ENCODE assay signal across 1 cellular context in the genomic region with DNA sequence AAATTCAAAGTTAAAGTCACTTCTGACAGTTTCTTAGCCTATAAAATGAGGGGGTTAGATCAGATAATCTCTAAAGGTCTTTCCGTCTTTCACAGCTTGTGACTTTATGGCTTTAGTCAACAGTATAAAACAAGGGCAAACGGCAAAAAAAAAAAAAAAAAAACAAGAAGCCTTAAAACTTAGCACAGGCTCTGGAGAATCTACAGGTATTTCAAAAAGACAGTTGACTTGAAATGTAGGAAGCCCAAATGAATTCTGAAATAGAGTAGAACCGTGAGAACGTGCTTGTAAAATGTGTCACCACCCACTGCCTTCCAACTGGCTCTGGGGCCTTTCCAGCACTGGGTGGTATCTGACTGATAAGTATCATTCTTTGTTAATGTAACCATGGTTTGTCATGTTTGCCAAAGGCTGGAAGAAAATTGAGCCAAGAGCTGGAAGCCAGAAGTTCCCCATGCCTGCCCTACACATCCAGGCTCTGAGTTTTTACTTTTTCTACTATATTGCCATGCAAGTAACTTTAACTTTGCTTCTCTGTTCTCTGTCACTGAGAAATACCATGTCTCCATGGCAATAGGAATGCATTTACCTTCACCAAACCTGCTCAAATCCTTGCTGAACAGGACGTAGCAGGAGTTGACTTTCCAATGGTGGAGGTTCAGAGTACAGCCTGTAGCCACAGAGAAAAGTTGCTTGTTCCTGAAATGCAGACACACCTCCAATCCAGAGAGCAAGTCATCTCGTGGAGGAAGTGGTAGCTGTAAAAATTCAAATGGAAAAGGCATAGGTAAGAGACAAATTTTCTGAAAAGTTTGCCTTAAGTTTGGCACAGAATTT.
A peak's percentile ranks its signal among the peaks of the same experiment; 100 is the strongest.
TF ChIP-seq lines count a peak whose summit lies in the region.

No MANE protein-coding gene starts in this region.

TF ChIP-seq in HEK293, 187 proteins besides CTCF, POLR2A, EP300 and RAD21 (continued from another document and continues in another):
- TF ChIP-seq, protein P1, sequence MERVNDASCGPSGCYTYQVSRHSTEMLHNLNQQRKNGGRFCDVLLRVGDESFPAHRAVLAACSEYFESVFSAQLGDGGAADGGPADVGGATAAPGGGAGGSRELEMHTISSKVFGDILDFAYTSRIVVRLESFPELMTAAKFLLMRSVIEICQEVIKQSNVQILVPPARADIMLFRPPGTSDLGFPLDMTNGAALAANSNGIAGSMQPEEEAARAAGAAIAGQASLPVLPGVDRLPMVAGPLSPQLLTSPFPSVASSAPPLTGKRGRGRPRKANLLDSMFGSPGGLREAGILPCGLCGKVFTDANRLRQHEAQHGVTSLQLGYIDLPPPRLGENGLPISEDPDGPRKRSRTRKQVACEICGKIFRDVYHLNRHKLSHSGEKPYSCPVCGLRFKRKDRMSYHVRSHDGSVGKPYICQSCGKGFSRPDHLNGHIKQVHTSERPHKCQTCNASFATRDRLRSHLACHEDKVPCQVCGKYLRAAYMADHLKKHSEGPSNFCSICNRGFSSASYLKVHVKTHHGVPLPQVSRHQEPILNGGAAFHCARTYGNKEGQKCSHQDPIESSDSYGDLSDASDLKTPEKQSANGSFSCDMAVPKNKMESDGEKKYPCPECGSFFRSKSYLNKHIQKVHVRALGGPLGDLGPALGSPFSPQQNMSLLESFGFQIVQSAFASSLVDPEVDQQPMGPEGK (tag by site-specific recombination; IDR thresholded peaks at IDR 0.05), result no peak
- no peak for TF ChIP-seq ZNF394 (tag by site-specific recombination; IDR thresholded peaks at IDR 0.05; ENCODE audit: borderline replicate concordance)
- TF ChIP-seq ZNF266 (tag by site-specific recombination; IDR thresholded peaks at IDR 0.05; ENCODE audit: low read depth), result no peak
- TF ChIP-seq ZNF571 (tag by site-specific recombination; IDR thresholded peaks at IDR 0.05), result no peak
- no peak for TF ChIP-seq ZNF155 (tag by site-specific recombination; IDR thresholded peaks at IDR 0.05)
- peak; percentile 73 for TF ChIP-seq ZNF335 (tag by site-specific recombination; conservative IDR thresholded peaks at IDR 0.05)
- no peak for TF ChIP-seq ZNF707 (tag by site-specific recombination; IDR thresholded peaks at IDR 0.05)
- TF ChIP-seq, protein P2, sequence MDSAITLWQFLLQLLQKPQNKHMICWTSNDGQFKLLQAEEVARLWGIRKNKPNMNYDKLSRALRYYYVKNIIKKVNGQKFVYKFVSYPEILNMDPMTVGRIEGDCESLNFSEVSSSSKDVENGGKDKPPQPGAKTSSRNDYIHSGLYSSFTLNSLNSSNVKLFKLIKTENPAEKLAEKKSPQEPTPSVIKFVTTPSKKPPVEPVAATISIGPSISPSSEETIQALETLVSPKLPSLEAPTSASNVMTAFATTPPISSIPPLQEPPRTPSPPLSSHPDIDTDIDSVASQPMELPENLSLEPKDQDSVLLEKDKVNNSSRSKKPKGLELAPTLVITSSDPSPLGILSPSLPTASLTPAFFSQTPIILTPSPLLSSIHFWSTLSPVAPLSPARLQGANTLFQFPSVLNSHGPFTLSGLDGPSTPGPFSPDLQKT (IDR thresholded peaks at IDR 0.05; ENCODE audit: borderline replicate concordance, low read depth, low read length), result no peak
- TF ChIP-seq ZFP69B (tag by site-specific recombination; IDR thresholded peaks at IDR 0.05), result no peak
- no peak for TF ChIP-seq SP3 (tag by site-specific recombination; IDR thresholded peaks at IDR 0.05)
- peak; percentile 13; the same call in 1 of the 2 replicates for TF ChIP-seq ZSCAN30 (tag by site-specific recombination; IDR thresholded peaks at IDR 0.05)
- no peak for TF ChIP-seq ZNF146 (tag by site-specific recombination; IDR thresholded peaks at IDR 0.05)
- TF ChIP-seq, protein P3, sequence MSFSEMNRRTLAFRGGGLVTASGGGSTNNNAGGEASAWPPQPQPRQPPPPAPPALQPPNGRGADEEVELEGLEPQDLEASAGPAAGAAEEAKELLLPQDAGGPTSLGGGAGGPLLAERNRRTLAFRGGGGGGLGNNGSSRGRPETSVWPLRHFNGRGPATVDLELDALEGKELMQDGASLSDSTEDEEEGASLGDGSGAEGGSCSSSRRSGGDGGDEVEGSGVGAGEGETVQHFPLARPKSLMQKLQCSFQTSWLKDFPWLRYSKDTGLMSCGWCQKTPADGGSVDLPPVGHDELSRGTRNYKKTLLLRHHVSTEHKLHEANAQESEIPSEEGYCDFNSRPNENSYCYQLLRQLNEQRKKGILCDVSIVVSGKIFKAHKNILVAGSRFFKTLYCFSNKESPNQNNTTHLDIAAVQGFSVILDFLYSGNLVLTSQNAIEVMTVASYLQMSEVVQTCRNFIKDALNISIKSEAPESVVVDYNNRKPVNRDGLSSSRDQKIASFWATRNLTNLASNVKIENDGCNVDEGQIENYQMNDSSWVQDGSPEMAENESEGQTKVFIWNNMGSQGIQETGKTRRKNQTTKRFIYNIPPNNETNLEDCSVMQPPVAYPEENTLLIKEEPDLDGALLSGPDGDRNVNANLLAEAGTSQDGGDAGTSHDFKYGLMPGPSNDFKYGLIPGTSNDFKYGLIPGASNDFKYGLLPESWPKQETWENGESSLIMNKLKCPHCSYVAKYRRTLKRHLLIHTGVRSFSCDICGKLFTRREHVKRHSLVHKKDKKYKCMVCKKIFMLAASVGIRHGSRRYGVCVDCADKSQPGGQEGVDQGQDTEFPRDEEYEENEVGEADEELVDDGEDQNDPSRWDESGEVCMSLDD (tag by site-specific recombination; IDR thresholded peaks at IDR 0.05), result no peak
- no peak for TF ChIP-seq ZNF48 (tag by site-specific recombination; IDR thresholded peaks at IDR 0.05)
- peak; percentile 77; the same call in 1 of the 2 replicates for TF ChIP-seq TCF7L2 (IDR thresholded peaks at IDR 0.05; ENCODE audit: borderline replicate concordance, low read depth, low read length)
- TF ChIP-seq ZNF555 (tag by site-specific recombination; conservative IDR thresholded peaks at IDR 0.05), result no peak
- no peak for TF ChIP-seq ZNF221 (tag by site-specific recombination; IDR thresholded peaks at IDR 0.05; ENCODE audit: borderline replicate concordance)
- TF ChIP-seq ZNF184 (tag by site-specific recombination; IDR thresholded peaks at IDR 0.05), result no peak
- no peak for TF ChIP-seq ZNF341 (tag by site-specific recombination; IDR thresholded peaks at IDR 0.05; ENCODE audit: low read depth)
- peak; percentile 78 for TF ChIP-seq GLIS1 (tag by site-specific recombination; IDR thresholded peaks at IDR 0.05)
- no peak for TF ChIP-seq HOXD13 (CRISPR knock-in tag; IDR thresholded peaks at IDR 0.05; ENCODE audit: borderline replicate concordance)
- TF ChIP-seq MZF1 (tag by site-specific recombination; IDR thresholded peaks at IDR 0.05; ENCODE audit: borderline replicate concordance), result no peak
- TF ChIP-seq, protein P4, sequence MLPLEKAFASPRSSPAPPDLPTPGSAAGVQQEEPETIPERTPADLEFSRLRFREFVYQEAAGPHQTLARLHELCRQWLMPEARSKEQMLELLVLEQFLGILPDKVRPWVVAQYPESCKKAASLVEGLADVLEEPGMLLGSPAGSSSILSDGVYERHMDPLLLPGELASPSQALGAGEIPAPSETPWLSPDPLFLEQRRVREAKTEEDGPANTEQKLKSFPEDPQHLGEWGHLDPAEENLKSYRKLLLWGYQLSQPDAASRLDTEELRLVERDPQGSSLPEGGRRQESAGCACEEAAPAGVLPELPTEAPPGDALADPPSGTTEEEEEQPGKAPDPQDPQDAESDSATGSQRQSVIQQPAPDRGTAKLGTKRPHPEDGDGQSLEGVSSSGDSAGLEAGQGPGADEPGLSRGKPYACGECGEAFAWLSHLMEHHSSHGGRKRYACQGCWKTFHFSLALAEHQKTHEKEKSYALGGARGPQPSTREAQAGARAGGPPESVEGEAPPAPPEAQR (tag by site-specific recombination; IDR thresholded peaks at IDR 0.05), result no peak
- TF ChIP-seq, protein P5, sequence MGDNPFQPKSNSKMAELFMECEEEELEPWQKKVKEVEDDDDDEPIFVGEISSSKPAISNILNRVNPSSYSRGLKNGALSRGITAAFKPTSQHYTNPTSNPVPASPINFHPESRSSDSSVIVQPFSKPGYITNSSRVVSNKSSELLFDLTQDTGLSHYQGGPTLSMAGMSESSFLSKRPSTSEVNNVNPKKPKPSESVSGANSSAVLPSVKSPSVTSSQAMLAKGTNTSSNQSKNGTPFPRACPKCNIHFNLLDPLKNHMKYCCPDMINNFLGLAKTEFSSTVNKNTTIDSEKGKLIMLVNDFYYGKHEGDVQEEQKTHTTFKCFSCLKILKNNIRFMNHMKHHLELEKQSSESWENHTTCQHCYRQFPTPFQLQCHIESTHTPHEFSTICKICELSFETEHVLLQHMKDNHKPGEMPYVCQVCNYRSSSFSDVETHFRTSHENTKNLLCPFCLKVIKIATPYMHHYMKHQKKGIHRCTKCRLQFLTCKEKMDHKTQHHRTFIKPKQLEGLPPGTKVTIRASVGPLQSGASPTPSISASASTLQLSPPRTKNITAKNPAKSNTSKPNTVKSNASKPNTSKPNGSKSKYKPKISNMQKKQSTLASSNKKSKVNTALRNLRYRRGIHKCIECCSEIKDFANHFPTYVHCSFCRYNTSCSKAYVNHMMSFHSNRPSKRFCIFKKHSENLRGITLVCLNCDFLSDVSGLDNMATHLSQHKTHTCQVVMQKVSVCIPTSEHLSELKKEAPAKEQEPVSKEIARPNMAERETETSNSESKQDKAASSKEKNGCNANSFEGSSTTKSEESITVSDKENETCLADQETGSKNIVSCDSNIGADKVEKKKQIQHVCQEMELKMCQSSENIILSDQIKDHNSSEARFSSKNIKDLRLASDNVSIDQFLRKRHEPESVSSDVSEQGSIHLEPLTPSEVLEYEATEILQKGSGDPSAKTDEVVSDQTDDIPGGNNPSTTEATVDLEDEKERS (tag by site-specific recombination; IDR thresholded peaks at IDR 0.05), result no peak
- no peak for TF ChIP-seq ZBTB1 (tag by site-specific recombination; IDR thresholded peaks at IDR 0.05)
- TF ChIP-seq ZNF19 (tag by site-specific recombination; IDR thresholded peaks at IDR 0.05; ENCODE audit: low read depth), result no peak
- no peak for TF ChIP-seq ZSCAN23 (tag by site-specific recombination; IDR thresholded peaks at IDR 0.05)
- TF ChIP-seq, protein P6, sequence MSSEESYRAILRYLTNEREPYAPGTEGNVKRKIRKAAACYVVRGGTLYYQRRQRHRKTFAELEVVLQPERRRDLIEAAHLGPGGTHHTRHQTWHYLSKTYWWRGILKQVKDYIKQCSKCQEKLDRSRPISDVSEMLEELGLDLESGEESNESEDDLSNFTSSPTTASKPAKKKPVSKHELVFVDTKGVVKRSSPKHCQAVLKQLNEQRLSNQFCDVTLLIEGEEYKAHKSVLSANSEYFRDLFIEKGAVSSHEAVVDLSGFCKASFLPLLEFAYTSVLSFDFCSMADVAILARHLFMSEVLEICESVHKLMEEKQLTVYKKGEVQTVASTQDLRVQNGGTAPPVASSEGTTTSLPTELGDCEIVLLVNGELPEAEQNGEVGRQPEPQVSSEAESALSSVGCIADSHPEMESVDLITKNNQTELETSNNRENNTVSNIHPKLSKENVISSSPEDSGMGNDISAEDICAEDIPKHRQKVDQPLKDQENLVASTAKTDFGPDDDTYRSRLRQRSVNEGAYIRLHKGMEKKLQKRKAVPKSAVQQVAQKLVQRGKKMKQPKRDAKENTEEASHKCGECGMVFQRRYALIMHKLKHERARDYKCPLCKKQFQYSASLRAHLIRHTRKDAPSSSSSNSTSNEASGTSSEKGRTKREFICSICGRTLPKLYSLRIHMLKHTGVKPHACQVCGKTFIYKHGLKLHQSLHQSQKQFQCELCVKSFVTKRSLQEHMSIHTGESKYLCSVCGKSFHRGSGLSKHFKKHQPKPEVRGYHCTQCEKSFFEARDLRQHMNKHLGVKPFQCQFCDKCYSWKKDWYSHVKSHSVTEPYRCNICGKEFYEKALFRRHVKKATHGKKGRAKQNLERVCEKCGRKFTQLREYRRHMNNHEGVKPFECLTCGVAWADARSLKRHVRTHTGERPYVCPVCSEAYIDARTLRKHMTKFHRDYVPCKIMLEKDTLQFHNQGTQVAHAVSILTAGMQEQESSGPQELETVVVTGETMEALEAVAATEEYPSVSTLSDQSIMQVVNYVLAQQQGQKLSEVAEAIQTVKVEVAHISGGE (tag by site-specific recombination; conservative IDR thresholded peaks at IDR 0.05; ENCODE audit: low read depth), result no peak
- TF ChIP-seq ZNF76 (tag by site-specific recombination; IDR thresholded peaks at IDR 0.05; ENCODE audit: borderline replicate concordance, low read depth), result no peak
- TF ChIP-seq, protein P7, sequence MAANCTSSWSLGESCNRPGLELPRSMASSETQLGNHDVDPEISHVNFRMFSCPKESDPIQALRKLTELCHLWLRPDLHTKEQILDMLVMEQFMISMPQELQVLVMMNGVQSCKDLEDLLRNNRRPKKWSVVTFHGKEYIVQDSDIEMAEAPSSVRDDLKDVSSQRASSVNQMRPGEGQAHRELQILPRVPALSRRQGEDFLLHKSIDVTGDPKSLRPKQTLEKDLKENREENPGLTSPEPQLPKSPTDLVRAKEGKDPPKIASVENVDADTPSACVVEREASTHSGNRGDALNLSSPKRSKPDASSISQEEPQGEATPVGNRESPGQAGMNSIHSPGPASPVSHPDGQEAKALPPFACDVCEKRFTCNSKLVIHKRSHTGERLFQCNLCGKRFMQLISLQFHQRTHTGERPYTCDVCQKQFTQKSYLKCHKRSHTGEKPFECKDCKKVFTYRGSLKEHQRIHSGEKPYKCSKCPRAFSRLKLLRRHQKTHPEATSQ (tag by site-specific recombination; IDR thresholded peaks at IDR 0.05), result no peak
- no peak for TF ChIP-seq ZNF747 (tag by site-specific recombination; IDR thresholded peaks at IDR 0.05)
- no peak for TF ChIP-seq ZNF354C (tag by site-specific recombination; IDR thresholded peaks at IDR 0.05; ENCODE audit: borderline replicate concordance, low read depth)
- no peak; the same call in 1 of the 2 replicates for TF ChIP-seq KLF16 (tag by site-specific recombination; IDR thresholded peaks at IDR 0.05)
- TF ChIP-seq, protein P8, sequence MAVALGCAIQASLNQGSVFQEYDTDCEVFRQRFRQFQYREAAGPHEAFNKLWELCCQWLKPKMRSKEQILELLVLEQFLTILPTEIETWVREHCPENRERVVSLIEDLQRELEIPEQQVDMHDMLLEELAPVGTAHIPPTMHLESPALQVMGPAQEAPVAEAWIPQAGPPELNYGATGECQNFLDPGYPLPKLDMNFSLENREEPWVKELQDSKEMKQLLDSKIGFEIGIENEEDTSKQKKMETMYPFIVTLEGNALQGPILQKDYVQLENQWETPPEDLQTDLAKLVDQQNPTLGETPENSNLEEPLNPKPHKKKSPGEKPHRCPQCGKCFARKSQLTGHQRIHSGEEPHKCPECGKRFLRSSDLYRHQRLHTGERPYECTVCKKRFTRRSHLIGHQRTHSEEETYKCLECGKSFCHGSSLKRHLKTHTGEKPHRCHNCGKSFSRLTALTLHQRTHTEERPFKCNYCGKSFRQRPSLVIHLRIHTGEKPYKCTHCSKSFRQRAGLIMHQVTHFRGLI (tag by site-specific recombination; IDR thresholded peaks at IDR 0.05), result no peak
- TF ChIP-seq GLI2 (tag by site-specific recombination; IDR thresholded peaks at IDR 0.05; ENCODE audit: borderline replicate concordance, low read depth), result no peak
- TF ChIP-seq, protein P9, sequence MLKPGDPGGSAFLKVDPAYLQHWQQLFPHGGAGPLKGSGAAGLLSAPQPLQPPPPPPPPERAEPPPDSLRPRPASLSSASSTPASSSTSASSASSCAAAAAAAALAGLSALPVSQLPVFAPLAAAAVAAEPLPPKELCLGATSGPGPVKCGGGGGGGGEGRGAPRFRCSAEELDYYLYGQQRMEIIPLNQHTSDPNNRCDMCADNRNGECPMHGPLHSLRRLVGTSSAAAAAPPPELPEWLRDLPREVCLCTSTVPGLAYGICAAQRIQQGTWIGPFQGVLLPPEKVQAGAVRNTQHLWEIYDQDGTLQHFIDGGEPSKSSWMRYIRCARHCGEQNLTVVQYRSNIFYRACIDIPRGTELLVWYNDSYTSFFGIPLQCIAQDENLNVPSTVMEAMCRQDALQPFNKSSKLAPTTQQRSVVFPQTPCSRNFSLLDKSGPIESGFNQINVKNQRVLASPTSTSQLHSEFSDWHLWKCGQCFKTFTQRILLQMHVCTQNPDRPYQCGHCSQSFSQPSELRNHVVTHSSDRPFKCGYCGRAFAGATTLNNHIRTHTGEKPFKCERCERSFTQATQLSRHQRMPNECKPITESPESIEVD (tag by site-specific recombination; IDR thresholded peaks at IDR 0.05), result peak; percentile 84
- TF ChIP-seq ZNF561 (tag by site-specific recombination; IDR thresholded peaks at IDR 0.05; ENCODE audit: borderline replicate concordance), result peak; percentile 66
